35 cellular contexts compared by ENCODE assay signal in genomic region chr6:10019851-10020250, GRCh38.
"Had no signal": no experiment of that assay in that cellular context is flagged by ENCODE, and none has a peak within 500 bp of the region (broad histone marks: within the 10 kb centered on the region; RNA-seq: fewer than 3 reads in every experiment).

No MANE protein-coding gene starts in this region.

- DNase-seq: Karpas-422, Kasumi-1, MG63, MM.1S, MV-4-11, NCI-H1048, NCI-H1092, NCI-H1092 treated with DMSO at 0.1 percent for 48 hours, NCI-H1105, NCI-H1105 treated with DMSO at 0.1 percent for 48 hours, NCI-H1417, NCI-H1417 treated with DMSO at 0.1 percent for 48 hours, NCI-H1436, NCI-H1436 treated with DMSO at 0.1 percent for 48 hours, NCI-H146, NCI-H1694, NCI-H1694 treated with DMSO at 0.1 percent for 48 hours, NCI-H187, NCI-H187 treated with DMSO at 0.1 percent for 48 hours, NCI-H1930, NCI-H2029, NCI-H2029 treated with DMSO at 0.1 percent for 48 hours, NCI-H2081, NCI-H2081 treated with DMSO at 0.1 percent for 48 hours, NCI-H2107, NCI-H2171, NCI-H2171 treated with DMSO at 0.1 percent for 48 hours, NCI-H2227 treated with DMSO at 0.1 percent for 48 hours, NCI-H226, NCI-H345, NCI-H446, NCI-H446 treated with DMSO at 0.1 percent for 48 hours, NCI-H510A, NCI-H510A treated with DMSO at 0.1 percent for 48 hours, NCI-H524 had no signal

- H3K4me3 ChIP-seq: MG63 had no signal

- H3K36me3 ChIP-seq: MG63 had no signal

- H3K9me3 ChIP-seq: MG63 had no signal
